8 cellular contexts compared by ENCODE assay signal in genomic region chr6:28443112-28443773, GRCh38. TPM values are rescaled to one million over a fixed set of nuclear protein-coding genes. Genes with fewer than 3 reads are reported as not detected.
DNase-seq lines count a peak whose midpoint lies in the region; ATAC-seq, FAIRE-seq and TF ChIP-seq lines count a peak whose summit lies in the region.

Gene ZSCAN23 (minus strand): TSS chr6:28443491. CDS start chr6:28436266, 7,225 bp downstream.

- H3K27me3 Mint-ChIP-seq in activated T-helper 2 cell treated with anti-CD3 and anti-CD28 coated beads, Interferon-gamma antibody, Interleukin-2, Interleukin-4, amounts not matched to agents 10 μg/mL and 5 μg/mL and 100 μg/mL, durations not matched to agents 14 hours and 24 hours and 36 hours (ENCODE audit: low read depth), result peaks cover 34% of the 10 kb centered on the region
- H3K27me3 Mint-ChIP-seq in natural killer cell (ENCODE audit: low read depth in 2 of 2), result peaks cover 19 to 21% of the 10 kb centered on the region in 2 donors
- H3K27me3 Mint-ChIP-seq in stimulated activated memory B cell treated with anti-CD40 and anti-IgM and Interleukin-4, amounts not matched to agents 10 μg/mL and 1 μg/mL and 100 μg/mL, for 72 hours, result peaks cover 44% of the 10 kb centered on the region

- peak; percentile 90 for ATAC-seq in GM19467 (IDR thresholded peaks at IDR 0.05; ENCODE audit: unreplicated experiment)
- peak; percentile 86 to 92 (median 88) for ATAC-seq in natural killer cell
- ATAC-seq in stimulated activated memory B cell treated with anti-CD40 and anti-IgM and Interleukin-4, amounts not matched to agents 10 μg/mL and 1 μg/mL and 100 μg/mL, for 72 hours, result peak; percentile 79

- peaks cover 29% of the 10 kb centered on the region for H3K9me3 Mint-ChIP-seq in activated T-helper 2 cell treated with anti-CD3 and anti-CD28 coated beads, Interferon-gamma antibody, Interleukin-2, Interleukin-4, amounts not matched to agents 10 μg/mL and 5 μg/mL and 100 μg/mL, durations not matched to agents 14 hours and 24 hours and 36 hours
- peaks cover 5 to 10% of the 10 kb centered on the region in 2 donors for H3K9me3 Mint-ChIP-seq in natural killer cell
- peaks cover 7% of the 10 kb centered on the region for H3K9me3 Mint-ChIP-seq in stimulated activated memory B cell treated with anti-CD40 and anti-IgM and Interleukin-4, amounts not matched to agents 10 μg/mL and 1 μg/mL and 100 μg/mL, for 72 hours

- peaks cover 17% of the 10 kb centered on the region for H3K36me3 Mint-ChIP-seq in activated T-helper 2 cell treated with anti-CD3 and anti-CD28 coated beads, Interferon-gamma antibody, Interleukin-2, Interleukin-4, amounts not matched to agents 10 μg/mL and 5 μg/mL and 100 μg/mL, durations not matched to agents 14 hours and 24 hours and 36 hours (ENCODE audit: low read depth)
- peaks cover 13% of the 10 kb centered on the region for H3K36me3 Mint-ChIP-seq in natural killer cell
- H3K36me3 Mint-ChIP-seq in stimulated activated memory B cell treated with anti-CD40 and anti-IgM and Interleukin-4, amounts not matched to agents 10 μg/mL and 1 μg/mL and 100 μg/mL, for 72 hours, result no peaks in the 10 kb centered on the region

- TF ChIP-seq CTCF in natural killer cell (IDR thresholded peaks at IDR 0.05), result no peak

- DNase-seq in CD1c-positive myeloid dendritic cell (ENCODE audit: extremely low spot score) (peak; percentile 63), HS-5 (ENCODE audit: low read depth) (peak; percentile 75), RCC 7860 (ENCODE audit: low spot score) (peak; percentile 81), fibroblast of the conjunctiva (ENCODE audit: low read depth) (peak; percentile 67), natural killer cell (peak; percentile 70)
- peak; percentile 77 for DNase-seq in activated T-helper 2 cell treated with anti-CD3 and anti-CD28 coated beads, Interferon-gamma antibody, Interleukin-2, Interleukin-4, amounts not matched to agents 10 μg/mL and 5 μg/mL and 100 μg/mL, durations not matched to agents 14 hours and 24 hours and 36 hours (ENCODE audit: low spot score)

- intact Hi-C loops in activated T-helper 2 cell treated with anti-CD3 and anti-CD28 coated beads, Interferon-gamma antibody, Interleukin-2, Interleukin-4, amounts not matched to agents 10 μg/mL and 5 μg/mL and 100 μg/mL, durations not matched to agents 14 hours and 24 hours and 36 hours (cut with micrococcal nuclease), result loop anchor here (1.0 kb wide), 2 partner anchors 17 to 44 kb away; partner anchors contain the start of gene ZSCAN12
- intact Hi-C loops in natural killer cell (cut with micrococcal nuclease), result loop anchor here (1.0 kb wide), 1 partner anchor 44 kb away; the partner anchor contains the start of gene ZSCAN12

- H3K4me3 Mint-ChIP-seq in activated T-helper 2 cell treated with anti-CD3 and anti-CD28 coated beads, Interferon-gamma antibody, Interleukin-2, Interleukin-4, amounts not matched to agents 10 μg/mL and 5 μg/mL and 100 μg/mL, durations not matched to agents 14 hours and 24 hours and 36 hours (ENCODE audit: low read depth), result peak within 1 kb of the TSS; percentile 87
- peak within 1 kb of the TSS; percentile 87 for H3K4me3 Mint-ChIP-seq in natural killer cell
- peak within 1 kb of the TSS; percentile 97 for H3K4me3 Mint-ChIP-seq in stimulated activated memory B cell treated with anti-CD40 and anti-IgM and Interleukin-4, amounts not matched to agents 10 μg/mL and 1 μg/mL and 100 μg/mL, for 72 hours

- H3K4me1 Mint-ChIP-seq in activated T-helper 2 cell treated with anti-CD3 and anti-CD28 coated beads, Interferon-gamma antibody, Interleukin-2, Interleukin-4, amounts not matched to agents 10 μg/mL and 5 μg/mL and 100 μg/mL, durations not matched to agents 14 hours and 24 hours and 36 hours (ENCODE audit: low read depth), result peaks cover 25% of the 10 kb centered on the region
- H3K4me1 Mint-ChIP-seq in natural killer cell, result peaks cover 22 to 27% of the 10 kb centered on the region in 2 donors
- H3K4me1 Mint-ChIP-seq in stimulated activated memory B cell treated with anti-CD40 and anti-IgM and Interleukin-4, amounts not matched to agents 10 μg/mL and 1 μg/mL and 100 μg/mL, for 72 hours, result peaks cover 15% of the 10 kb centered on the region

- FAIRE-seq in RCC 7860 (lab: Jason Lieb, UNC), result peak; percentile 64

- H3K27ac Mint-ChIP-seq in activated T-helper 2 cell treated with anti-CD3 and anti-CD28 coated beads, Interferon-gamma antibody, Interleukin-2, Interleukin-4, amounts not matched to agents 10 μg/mL and 5 μg/mL and 100 μg/mL, durations not matched to agents 14 hours and 24 hours and 36 hours, result peak within 1 kb of the TSS; percentile 44
- H3K27ac Mint-ChIP-seq in natural killer cell, result peak within 1 kb of the TSS; percentile 71 to 87
- peak within 1 kb of the TSS; percentile 72 for H3K27ac Mint-ChIP-seq in stimulated activated memory B cell treated with anti-CD40 and anti-IgM and Interleukin-4, amounts not matched to agents 10 μg/mL and 1 μg/mL and 100 μg/mL, for 72 hours

RNA-seq across cellular contexts. Expression of gene ZSCAN23, which starts in this region (rescaled TPM):
- total RNA-seq in activated T-helper 2 cell treated with anti-CD3 and anti-CD28 coated beads, Interferon-gamma antibody, Interleukin-2, Interleukin-4, amounts not matched to agents 10 μg/mL and 5 μg/mL and 100 μg/mL, durations not matched to agents 14 hours and 24 hours and 36 hours, result 0.48 and 0.50 TPM in 2 replicates
- total RNA-seq in natural killer cell, result under 1 TPM in 2 of 3 donors, not detected in 1; 0.36 to 0.55 TPM

Comparison
In these comparisons a context has a peak if more than half of its experiments do, and no peak if none do; other contexts are left out.
1. Peak in every context shown above with its lines: DNase-seq and ATAC-seq.
2. Peak in DNase-seq in activated T-helper 2 cell treated with anti-CD3 and anti-CD28 coated beads, Interferon-gamma antibody, Interleukin-2, Interleukin-4, amounts not matched to agents 10 μg/mL and 5 μg/mL and 100 μg/mL, durations not matched to agents 14 hours and 24 hours and 36 hours; RNA of the gene not detected or under 1 TPM.
3. Peak in DNase-seq and ATAC-seq in natural killer cell; RNA of the gene not detected or under 1 TPM.